ENCODE assay signal across 1 cellular context in the genomic region with DNA sequence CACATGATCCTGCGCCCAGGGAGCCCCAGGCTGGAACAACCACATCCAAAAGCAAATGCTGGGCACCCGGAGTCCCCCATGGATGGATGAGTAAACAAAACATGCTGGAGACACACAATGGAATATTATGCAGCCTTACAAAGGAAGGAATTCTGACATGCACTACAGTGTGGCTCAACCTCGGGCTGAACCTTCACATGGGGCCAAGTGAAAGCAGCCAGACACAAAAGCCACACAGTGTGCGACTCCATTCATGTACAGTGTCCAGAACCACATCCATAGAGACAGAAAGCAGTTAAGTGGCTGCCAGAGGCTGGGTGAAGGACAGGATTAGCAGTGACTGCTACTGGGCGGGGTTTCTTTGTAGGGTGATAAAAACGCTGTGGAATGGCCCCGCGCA.
A peak's percentile ranks its signal among the peaks of the same experiment; 100 is the strongest.
TF ChIP-seq lines count a peak whose summit lies in the region.

No MANE protein-coding gene starts in this region.

TF ChIP-seq in K562, 482 proteins besides CTCF, POLR2A, EP300 and RAD21:
- TF ChIP-seq ZNF146 (CRISPR knock-in tag; IDR thresholded peaks at IDR 0.05; ENCODE audit: unreplicated experiment) = peak; percentile 67
- TF ChIP-seq, protein P1, sequence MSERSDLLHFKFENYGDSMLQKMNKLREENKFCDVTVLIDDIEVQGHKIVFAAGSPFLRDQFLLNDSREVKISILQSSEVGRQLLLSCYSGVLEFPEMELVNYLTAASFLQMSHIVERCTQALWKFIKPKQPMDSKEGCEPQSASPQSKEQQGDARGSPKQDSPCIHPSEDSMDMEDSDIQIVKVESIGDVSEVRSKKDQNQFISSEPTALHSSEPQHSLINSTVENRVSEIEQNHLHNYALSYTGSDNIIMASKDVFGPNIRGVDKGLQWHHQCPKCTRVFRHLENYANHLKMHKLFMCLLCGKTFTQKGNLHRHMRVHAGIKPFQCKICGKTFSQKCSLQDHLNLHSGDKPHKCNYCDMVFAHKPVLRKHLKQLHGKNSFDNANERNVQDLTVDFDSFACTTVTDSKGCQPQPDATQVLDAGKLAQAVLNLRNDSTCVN (CRISPR knock-in tag; IDR thresholded peaks at IDR 0.05) = no peak
TF ChIP-seq in K562: peak in this region for 1.
